ENCODE assay signal across 9 cellular contexts in the genomic region with DNA sequence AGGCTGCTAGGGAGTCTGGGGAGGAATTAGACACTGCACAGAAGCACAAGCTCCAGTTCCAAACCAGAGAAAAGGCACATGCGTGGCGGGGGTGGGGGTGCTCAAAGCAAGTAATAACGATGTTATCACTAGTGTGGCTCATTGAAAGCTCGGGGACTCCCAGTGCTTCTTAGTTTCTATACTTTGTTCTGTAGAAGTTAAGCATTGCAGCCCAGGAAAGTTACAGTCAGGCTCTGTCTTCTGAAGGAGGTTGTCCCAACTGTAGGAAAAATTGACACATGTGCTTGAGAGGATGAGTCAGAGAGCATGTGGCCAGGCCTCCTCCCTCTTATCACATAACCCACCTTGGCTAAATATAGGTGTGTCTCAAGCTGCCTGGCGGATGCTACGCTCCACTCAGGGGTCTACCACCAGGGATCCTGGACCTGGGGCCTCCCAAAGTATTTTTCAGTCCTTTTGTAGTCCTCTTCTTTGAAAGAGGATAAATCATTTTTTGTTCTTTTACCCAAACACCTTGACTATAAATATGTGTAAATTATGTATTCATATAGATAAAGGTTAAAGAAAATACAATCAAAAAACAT. TPM values are rescaled to one million over a fixed set of nuclear protein-coding genes. Genes with fewer than 3 reads are reported as not detected.
DNase-seq lines count a peak whose midpoint lies in the region; ATAC-seq and TF ChIP-seq lines count a peak whose summit lies in the region.
"Had no signal": no experiment of that assay in that cellular context is flagged by ENCODE, and none has a peak within 500 bp of the region (broad histone marks: within the 10 kb centered on the region; RNA-seq: fewer than 3 reads in every experiment).

No MANE protein-coding gene starts in this region.

- H3K27ac ChIP-seq in coronary artery (peak overlapping the region in 1 of 2 donors; percentile 28), gastrocnemius medialis (no peak overlapping the region)

- no peaks in the 10 kb centered on the region for H3K36me3 Mint-ChIP-seq in T-helper 2 cell treated with Interferon-gamma antibody and Interleukin-4, amounts not matched to agents 5 μg/mL and 100 μg/mL, for 36 hours (ENCODE audit: low read depth)

- DNase-seq in T-helper 2 cell treated with Interferon-gamma antibody and Interleukin-4, amounts not matched to agents 5 μg/mL and 100 μg/mL, for 36 hours (ENCODE audit: low spot score): peak; percentile 84
- DNase-seq in coronary artery (ENCODE audit: low spot score) (no peak), gastrocnemius medialis (no peak), NCI-H128 (lab: John Stamatoyannopoulos, UW; ENCODE audit: unreplicated experiment) (no peak)
- DNase-seq: naive B cell had no signal

- H3K36me3 ChIP-seq in gastrocnemius medialis: no peaks in the 10 kb centered on the region

- H3K4me3 ChIP-seq in coronary artery (peak overlapping the region; percentile 51), gastrocnemius medialis (no peak overlapping the region)

- H3K27me3 Mint-ChIP-seq in T-helper 2 cell treated with Interferon-gamma antibody and Interleukin-4, amounts not matched to agents 5 μg/mL and 100 μg/mL, for 36 hours (ENCODE audit: low read depth): no peaks in the 10 kb centered on the region

- peaks cover 34% of the 10 kb centered on the region for H3K4me1 Mint-ChIP-seq in T-helper 2 cell treated with Interferon-gamma antibody and Interleukin-4, amounts not matched to agents 5 μg/mL and 100 μg/mL, for 36 hours (ENCODE audit: low read depth)

- no peak for TF ChIP-seq POLR2A in gastrocnemius medialis (IDR thresholded peaks at IDR 0.05)

- peak overlapping the region; percentile 59 for H3K4me3 Mint-ChIP-seq in T-helper 2 cell treated with Interferon-gamma antibody and Interleukin-4, amounts not matched to agents 5 μg/mL and 100 μg/mL, for 36 hours
- H3K4me3 Mint-ChIP-seq: naive B cell had no signal

- no peaks in the 10 kb centered on the region for H3K9me3 ChIP-seq in gastrocnemius medialis

- H3K9me3 Mint-ChIP-seq in T-helper 2 cell treated with Interferon-gamma antibody and Interleukin-4, amounts not matched to agents 5 μg/mL and 100 μg/mL, for 36 hours: no peaks in the 10 kb centered on the region
- H3K9me3 Mint-ChIP-seq: naive B cell had no signal

- in situ Hi-C loops in gastrocnemius medialis (cut with MboI; ENCODE audit: low sequenced_read_pairs in 4 of 4): no loop called here

- peak overlapping the region; percentile 40 for H3K27ac Mint-ChIP-seq in T-helper 2 cell treated with Interferon-gamma antibody and Interleukin-4, amounts not matched to agents 5 μg/mL and 100 μg/mL, for 36 hours
- H3K27ac Mint-ChIP-seq: naive B cell had no signal

- intact Hi-C loops in gastrocnemius medialis (cut with DNase I; ENCODE audit: low total_unique reads): no loop called here

- peaks cover 0 to 9% of the 10 kb centered on the region in 2 donors for H3K4me1 ChIP-seq in gastrocnemius medialis

- no peaks in the 10 kb centered on the region for H3K27me3 ChIP-seq in gastrocnemius medialis

- no peak for TF ChIP-seq CTCF in coronary artery (IDR thresholded peaks at IDR 0.05)
- TF ChIP-seq CTCF in gastrocnemius medialis (IDR thresholded peaks at IDR 0.05 in 4 of 5, conservative IDR thresholded peaks at IDR 0.05 in 1 of 5): no peak

- peak; percentile 18 for ATAC-seq in HG02642 (IDR thresholded peaks at IDR 0.05; ENCODE audit: poor library complexity, unreplicated experiment)
- peak; percentile 36 to 45 for ATAC-seq in gastrocnemius medialis
- ATAC-seq in GM21528 (IDR thresholded peaks at IDR 0.05; ENCODE audit: low FRiP score, unreplicated experiment): no peak
- ATAC-seq in GM21576 (IDR thresholded peaks at IDR 0.05; ENCODE audit: unreplicated experiment): no peak
- ATAC-seq in HG03196 (IDR thresholded peaks at IDR 0.05; ENCODE audit: unreplicated experiment): no peak

RNA-seq across cellular contexts. Expression of a gene that starts 3.8 kb away (rescaled TPM):
- under 1 TPM in 1 of 4 donors, not detected in 3; 0.07 TPM for total RNA-seq in gastrocnemius medialis

Comparison
In these comparisons a context has a peak if more than half of its experiments do, and no peak if none do; other contexts are left out.
1. ATAC-seq: peak in HG02642 (single experiment) and gastrocnemius medialis (2 of 2); none in GM21528 (single experiment), GM21576 (single experiment) and HG03196 (single experiment).